Comparison of ENCODE assay signal across 8 cellular contexts in genomic region chr19:48644839-48645651, GRCh38. TPM values are rescaled to one million over a fixed set of nuclear protein-coding genes. Genes with fewer than 3 reads are reported as not detected.
DNase-seq lines count a peak whose midpoint lies in the region; ATAC-seq and TF ChIP-seq lines count a peak whose summit lies in the region.

No MANE protein-coding gene starts in this region.

- BruUV-seq in OCI-LY7 (replicated peaks; lab: Mats Ljungman, UMichigan): no TSS peak

- H3K4me3 ChIP-seq in HUES6 (ENCODE audit: low read depth, low read length) (peak overlapping the region; percentile 71), OCI-LY7 (ENCODE audit: low read depth, low read length, poor library complexity, severe bottlenecking) (peak overlapping the region; percentile 66), muscle layer of duodenum (ENCODE audit: low read depth in 1 of 2, low read length in 2 of 2) (peak overlapping the region; percentile 69 to 81)

- peak; percentile 67 for ATAC-seq in esophagus mucosa
- ATAC-seq in stimulated activated memory B cell treated with anti-CD40 and anti-IgM and Interleukin-4, amounts not matched to agents 10 μg/mL and 1 μg/mL and 100 μg/mL, for 72 hours: peak; percentile 83
- no peak for ATAC-seq in GM18873 (IDR thresholded peaks at IDR 0.05; ENCODE audit: low FRiP score, unreplicated experiment)

- POLR2A ChIA-PET in OCI-LY7 (lab: Charles Lee): interaction anchor here (0.6 kb wide), 2 partner anchors 164 to 236 kb away, joined by 3 to 8 read pairs; no protein-coding TSS in a partner anchor

- peaks cover 1% of the 10 kb centered on the region; the same call in 1 of the 2 replicates for H3K27me3 ChIP-seq in HUES6 (ENCODE audit: control insufficient read depth, insufficient read depth, low read length)
- H3K27me3 ChIP-seq in muscle layer of duodenum (ENCODE audit: low read depth, low read length): no peaks in the 10 kb centered on the region

- peak overlapping the region; percentile 95 for H3K4me3 Mint-ChIP-seq in stimulated activated memory B cell treated with anti-CD40 and anti-IgM and Interleukin-4, amounts not matched to agents 10 μg/mL and 1 μg/mL and 100 μg/mL, for 72 hours

- peak overlapping the region; percentile 95 for H2AFZ ChIP-seq in OCI-LY7 (ENCODE audit: low read length)

- H3K27ac ChIP-seq in HUES6 (ENCODE audit: low read depth, low read length) (peak overlapping the region; percentile 7; the same call in 1 of the 2 replicates), OCI-LY7 (ENCODE audit: low read depth, low read length, poor library complexity, severe bottlenecking) (no peak overlapping the region), muscle layer of duodenum (ENCODE audit: low read length) (peak overlapping the region; percentile 53)

- no peaks in the 10 kb centered on the region for H3K36me3 ChIP-seq in HUES6 (ENCODE audit: control insufficient read depth, insufficient read depth, low read length)
- H3K36me3 ChIP-seq in OCI-LY7 (ENCODE audit: insufficient read depth, low read length): no peaks in the 10 kb centered on the region
- H3K36me3 ChIP-seq in muscle layer of duodenum (ENCODE audit: control insufficient read depth in 1 of 2, insufficient read depth in 2 of 2, low read length in 2 of 2): no peaks in the 10 kb centered on the region

- H3K36me3 Mint-ChIP-seq in stimulated activated memory B cell treated with anti-CD40 and anti-IgM and Interleukin-4, amounts not matched to agents 10 μg/mL and 1 μg/mL and 100 μg/mL, for 72 hours: no peaks in the 10 kb centered on the region

- peak overlapping the region; percentile 92 for H3K4me2 ChIP-seq in OCI-LY7 (ENCODE audit: low read length)

- intact Hi-C loops in OCI-LY7 (cut with micrococcal nuclease; ENCODE audit: unreplicated experiment): loop anchor here (1.0 to 5.0 kb wide), 3 partner anchors 69 to 327 kb away; no protein-coding TSS in a partner anchor

- H3K27me3 Mint-ChIP-seq in stimulated activated memory B cell treated with anti-CD40 and anti-IgM and Interleukin-4, amounts not matched to agents 10 μg/mL and 1 μg/mL and 100 μg/mL, for 72 hours: no peaks in the 10 kb centered on the region

- H3K9ac ChIP-seq in HUES6 (ENCODE audit: low read length): peak overlapping the region; percentile 29

- CTCF ChIA-PET in OCI-LY7 (lab: Charles Lee; ENCODE audit: unreplicated experiment): interaction anchor here (0.5 kb wide), 2 partner anchors 20 to 151 kb away, joined by 3 to 11 read pairs; no protein-coding TSS in a partner anchor

- H4K20me1 ChIP-seq in OCI-LY7 (ENCODE audit: insufficient read depth, low read length): no peaks in the 10 kb centered on the region

- H3K9me2 ChIP-seq in OCI-LY7 (ENCODE audit: insufficient read depth, low read length): no peaks in the 10 kb centered on the region

- H3K4me1 ChIP-seq in HUES6 (ENCODE audit: control insufficient read depth, insufficient read depth, low read length) (peaks cover 11% of the 10 kb centered on the region), OCI-LY7 (ENCODE audit: insufficient read depth, low read length, poor library complexity, severe bottlenecking) (peaks cover 29% of the 10 kb centered on the region), muscle layer of duodenum (ENCODE audit: control insufficient read depth in 1 of 2, insufficient read depth in 2 of 2, low read length in 2 of 2) (peaks cover 0 to 27% of the 10 kb centered on the region in 2 donors)

- H3K27ac Mint-ChIP-seq in stimulated activated memory B cell treated with anti-CD40 and anti-IgM and Interleukin-4, amounts not matched to agents 10 μg/mL and 1 μg/mL and 100 μg/mL, for 72 hours: peak overlapping the region; percentile 83

- H3K9me3 ChIP-seq in HUES6 (ENCODE audit: control insufficient read depth, insufficient read depth, low read depth, low read length) (no peaks in the 10 kb centered on the region), OCI-LY7 (ENCODE audit: low read length) (no peaks in the 10 kb centered on the region), muscle layer of duodenum (ENCODE audit: control insufficient read depth in 1 of 2, low read length in 2 of 2) (no peaks in the 10 kb centered on the region)

- peak; percentile 71 for DNase-seq in DMS114 treated with DMSO at 0.1 percent for 48 hours (lab: John Stamatoyannopoulos, UW; ENCODE audit: unreplicated experiment)
- peak; percentile 79 for DNase-seq in OCI-LY7 (ENCODE audit: low spot score)
- peak; percentile 75 for DNase-seq in activated T-cell treated with anti-CD3 and anti-CD28 coated beads, Interleukin-2, amount 50 U/mL, for 1 hour

- H3K79me2 ChIP-seq in OCI-LY7 (ENCODE audit: insufficient read depth, low read depth, low read length): no peaks in the 10 kb centered on the region

- H3K9me3 Mint-ChIP-seq in stimulated activated memory B cell treated with anti-CD40 and anti-IgM and Interleukin-4, amounts not matched to agents 10 μg/mL and 1 μg/mL and 100 μg/mL, for 72 hours: no peaks in the 10 kb centered on the region

- TF ChIP-seq CTCF in OCI-LY7 (conservative IDR thresholded peaks at IDR 0.05; ENCODE audit: low read length): no peak

- peaks cover 45% of the 10 kb centered on the region for H3K4me1 Mint-ChIP-seq in stimulated activated memory B cell treated with anti-CD40 and anti-IgM and Interleukin-4, amounts not matched to agents 10 μg/mL and 1 μg/mL and 100 μg/mL, for 72 hours

RNA-seq across cellular contexts. Expression of gene CA11, which starts 0.9 kb away (rescaled TPM):
- 2.5 and 2.7 TPM in 2 replicates for total RNA-seq in OCI-LY7 (2014; rRNA removed; shearing (Covaris generic))
- total RNA-seq in OCI-LY7 (2022) (4.6 and 10.8 TPM in 2 replicates), esophagus mucosa (3.1 TPM)

RNA-seq across cellular contexts. Expression of gene DBP, which starts 7.9 kb away (rescaled TPM):
- 20.8 and 35.6 TPM in 2 replicates for total RNA-seq in OCI-LY7 (2014; rRNA removed; shearing (Covaris generic))
- 15.7 and 19.0 TPM in 2 replicates for total RNA-seq in OCI-LY7 (2022)
- 6.7 TPM for total RNA-seq in esophagus mucosa

RNA-seq across cellular contexts. Expression of gene SPHK2, which starts 25.7 kb away (rescaled TPM):
- 12.4 and 18.2 TPM in 2 replicates for total RNA-seq in OCI-LY7 (2014; rRNA removed; shearing (Covaris generic))
- 33.3 and 34.8 TPM in 2 replicates for total RNA-seq in OCI-LY7 (2022)
- 7.7 TPM for total RNA-seq in esophagus mucosa

RNA-seq across cellular contexts. Expression of gene RPL18, which starts 26.1 kb away (rescaled TPM):
- total RNA-seq in OCI-LY7 (2014; rRNA removed; shearing (Covaris generic)): 3,527 and 5,064 TPM in 2 replicates
- total RNA-seq in OCI-LY7 (2022): 1,333 and 1,494 TPM in 2 replicates
- 1,668 TPM for total RNA-seq in esophagus mucosa

RNA-seq across cellular contexts. Expression of gene NTN5, which starts 27.8 kb away (rescaled TPM):
- 0.16 TPM in 1 of 2 replicates, not detected in the other for total RNA-seq in OCI-LY7 (2014; rRNA removed; shearing (Covaris generic))
- total RNA-seq in OCI-LY7 (2022) (0.20 and 0.53 TPM in 2 replicates), esophagus mucosa (not detected)
